Comparison of ENCODE assay signal across 33 cellular contexts in the genomic region with DNA sequence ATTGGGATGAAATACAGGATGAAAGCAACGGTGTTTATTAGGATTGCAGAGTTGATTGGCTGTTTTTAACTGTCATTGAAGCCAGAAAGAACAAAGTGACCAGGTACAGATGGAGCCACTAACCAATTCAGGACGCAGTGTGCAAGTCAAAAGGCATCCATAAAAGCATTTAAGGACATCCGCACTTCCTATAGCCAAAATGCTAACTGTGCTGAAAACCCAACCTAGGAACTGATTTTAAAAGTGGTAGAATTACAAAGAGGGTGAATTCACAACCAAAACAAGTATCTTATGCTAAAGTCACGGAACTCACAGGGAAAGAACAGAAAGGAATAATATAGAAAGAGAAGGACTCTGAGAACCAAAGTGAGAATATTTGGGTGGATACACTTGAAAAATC.
DNase-seq lines count a peak whose midpoint lies in the region; ATAC-seq, FAIRE-seq and TF ChIP-seq lines count a peak whose summit lies in the region.
"Had no signal": no experiment of that assay in that cellular context is flagged by ENCODE, and none has a peak within 500 bp of the region (broad histone marks: within the 10 kb centered on the region; RNA-seq: fewer than 3 reads in every experiment).

No MANE protein-coding gene starts in this region.

- ATAC-seq in HepG2 (no peak), right lobe of liver (no peak), IMR-90 (ENCODE audit: low read depth) (no peak)
- ATAC-seq: A549; CD8-positive, alpha-beta T cell had no signal

- H2BK15ac ChIP-seq in IMR-90 (ENCODE audit: low read depth, low read length), result no peak overlapping the region

- DNase-seq in HepG2 (ENCODE audit: low spot score), result no peak
- DNase-seq in right lobe of liver, result no peak
- no peak for DNase-seq in IMR-90
- DNase-seq in sigmoid colon, result no peak
- no peak for DNase-seq in RWPE1 (ENCODE audit: low spot score)
- DNase-seq: 8988T; ACHN; AML-193; BE2C; C1 segment of cervical spinal cord; Caco-2; Calu3; CD4-positive, alpha-beta memory T cell; CD4-positive, alpha-beta T cell; CD4-positive, CD25-positive, alpha-beta regulatory T cell; CD8-positive, alpha-beta memory T cell; CD8-positive, alpha-beta T cell; COR-L47; DMS 273 treated with DMSO at 0.1 percent for 48 hours; DMS153; DMS53; DMS79; DMS79 treated with DMSO at 0.1 percent for 48 hours; DND-41; EL had no signal

- H2AK9ac ChIP-seq in IMR-90 (replicated peaks; ENCODE audit: low read depth, low read length, poor library complexity), result no peak overlapping the region

- H3K4me1 ChIP-seq in HepG2 (ENCODE audit: insufficient read depth, low read length), result no peaks in the 10 kb centered on the region
- H3K4me1 ChIP-seq in right lobe of liver, result no peaks in the 10 kb centered on the region
- H3K4me1 ChIP-seq in ACC112 (ENCODE audit: control insufficient read depth, insufficient read depth, low read length, unreplicated experiment), result peaks cover 18% of the 10 kb centered on the region
- H3K4me1 ChIP-seq in IMR-90 (ENCODE audit: control insufficient read depth, insufficient read depth, low read length), result no peaks in the 10 kb centered on the region
- H3K4me1 ChIP-seq in sigmoid colon, result no peaks in the 10 kb centered on the region
- H3K4me1 ChIP-seq: A549; BE2C; BLaER1; BLaER1 treated with 17β-estradiol and CSF1 and Interleukin-3, amounts not matched to agents 10 nM and 100 nM; Caco-2 had no signal

- in situ Hi-C loops in HepG2 (cut with HindIII; ENCODE audit: extremely low pct_ligation_motif_present, low pct_unique_long_range_greater_than_20kb), result no loop called here
- in situ Hi-C loops in IMR-90 (cut with MboI; ENCODE audit: low sequenced_read_pairs), result no loop called here

- no peak for TF ChIP-seq POLR2A in HepG2 (IDR thresholded peaks at IDR 0.05; ENCODE audit: insufficient read depth in 1 of 2, low read depth in 2 of 2, low read length in 2 of 2)
- TF ChIP-seq POLR2A in right lobe of liver (IDR thresholded peaks at IDR 0.05), result no peak
- no peak for TF ChIP-seq POLR2A in IMR-90 (IDR thresholded peaks at IDR 0.05; ENCODE audit: low read depth, low read length)
- TF ChIP-seq POLR2A in sigmoid colon (IDR thresholded peaks at IDR 0.05), result no peak

- H4K91ac ChIP-seq in IMR-90 (ENCODE audit: insufficient read depth, low read depth, low read length), result no peak overlapping the region

- TF ChIP-seq CTCF in HepG2 (CRISPR knock-in tag; IDR thresholded peaks at IDR 0.05) (no peak), right lobe of liver (IDR thresholded peaks at IDR 0.05) (no peak), IMR-90 (conservative IDR thresholded peaks at IDR 0.05; ENCODE audit: low read depth, low read length) (no peak), sigmoid colon (IDR thresholded peaks at IDR 0.05) (no peak), RWPE1 (conservative IDR thresholded peaks at IDR 0.05; ENCODE audit: low read depth) (no peak)

- TF ChIP-seq RAD21 in HepG2 (CRISPR knock-in tag; IDR thresholded peaks at IDR 0.05) (no peak), IMR-90 (IDR thresholded peaks at IDR 0.05; ENCODE audit: low read length) (no peak)

- no peak overlapping the region for H3K23ac ChIP-seq in IMR-90 (ENCODE audit: low read depth, low read length)

- CTCF ChIA-PET in HepG2 (lab: Yijun Ruan, JAX; ENCODE audit: low intra/inter-chr PET ratio, low total read pairs), result no interaction called here
- CTCF ChIA-PET in IMR-90 (lab: Yijun Ruan, JAX), result no interaction called here
- CTCF ChIA-PET in RWPE1 (lab: Yijun Ruan, JAX), result interaction anchor here (0.7 kb wide), 1 partner anchor 42 kb away, joined by 4 read pairs; no protein-coding TSS in a partner anchor

- TF ChIP-seq EP300 in HepG2 (IDR thresholded peaks at IDR 0.05; ENCODE audit: low read depth in 2 of 2, low read length in 2 of 2), result no peak
- TF ChIP-seq EP300 in HepG2 (CRISPR knock-in tag; IDR thresholded peaks at IDR 0.05; ENCODE audit: borderline replicate concordance), result no peak
- TF ChIP-seq EP300 in sigmoid colon (IDR thresholded peaks at IDR 0.05), result no peak

- H3K14ac ChIP-seq in IMR-90 (replicated peaks; ENCODE audit: low read depth, low read length), result no peak overlapping the region

- H3K18ac ChIP-seq in IMR-90 (ENCODE audit: low read depth, low read length), result no peak overlapping the region

- intact Hi-C loops in HepG2 (cut with micrococcal nuclease; ENCODE audit: unreplicated experiment) (no loop called here), right lobe of liver (cut with DNase I) (no loop called here), IMR-90 (cut with micrococcal nuclease) (no loop called here), sigmoid colon (cut with DNase I) (no loop called here)

- no peaks in the 10 kb centered on the region for H3K27me3 ChIP-seq in HepG2 (ENCODE audit: control insufficient read depth in 1 of 2, insufficient read depth in 2 of 2, low read length in 2 of 2)
- H3K27me3 ChIP-seq in right lobe of liver, result no peaks in the 10 kb centered on the region
- no peaks in the 10 kb centered on the region for H3K27me3 ChIP-seq in ACC112 (ENCODE audit: insufficient read depth, low read length)
- no peaks in the 10 kb centered on the region for H3K27me3 ChIP-seq in IMR-90 (ENCODE audit: control insufficient read depth, insufficient read depth, low read length)
- H3K27me3 ChIP-seq in sigmoid colon, result no peaks in the 10 kb centered on the region
- H3K27me3 ChIP-seq: BE2C; BLaER1; BLaER1 treated with 17β-estradiol and CSF1 and Interleukin-3, amounts not matched to agents 10 nM and 100 nM had no signal

- H3K79me1 ChIP-seq in IMR-90 (ENCODE audit: low read depth in 1 of 2, low read length in 2 of 2), result no peaks in the 10 kb centered on the region

- BruUV-seq in HepG2 (replicated peaks; lab: Mats Ljungman, UMichigan), result no TSS peak
- BruUV-seq in IMR-90 (replicated peaks; lab: Mats Ljungman, UMichigan), result no TSS peak

- H3K4me3 ChIP-seq in HepG2 (replicated peaks in 1 of 3; ENCODE audit: insufficient read depth in 1 of 3, low read depth in 2 of 3, low read length in 3 of 3) (no peak overlapping the region), right lobe of liver (no peak overlapping the region), ACC112 (ENCODE audit: low read depth, low read length) (no peak overlapping the region), IMR-90 (ENCODE audit: insufficient read depth, low read depth, low read length) (no peak overlapping the region), sigmoid colon (no peak overlapping the region)
- H3K4me3 ChIP-seq: A549; BLaER1; BLaER1 treated with 17β-estradiol and CSF1 and Interleukin-3, amounts not matched to agents 10 nM and 100 nM had no signal

- H3K79me2 ChIP-seq in HepG2 (ENCODE audit: insufficient read depth, low read length) (no peaks in the 10 kb centered on the region), ACC112 (ENCODE audit: control insufficient read depth, insufficient read depth, low read length, unreplicated experiment) (no peaks in the 10 kb centered on the region)

- no peaks in the 10 kb centered on the region for H4K20me1 ChIP-seq in HepG2 (ENCODE audit: insufficient read depth, low read length)
- no peaks in the 10 kb centered on the region for H4K20me1 ChIP-seq in IMR-90 (ENCODE audit: insufficient read depth, low read length)
- H4K20me1 ChIP-seq: BLaER1; BLaER1 treated with 17β-estradiol and CSF1 and Interleukin-3, amounts not matched to agents 10 nM and 100 nM had no signal

- H2AFZ ChIP-seq in HepG2 (ENCODE audit: low read length) (no peak overlapping the region), ACC112 (ENCODE audit: low read length, unreplicated experiment) (peak overlapping the region; percentile 47), IMR-90 (replicated peaks; ENCODE audit: low read length, poor library complexity) (no peak overlapping the region)

- H4K8ac ChIP-seq in IMR-90 (ENCODE audit: low read depth in 2 of 2, low read length in 2 of 2), result no peak overlapping the region

- dilution Hi-C loops in IMR-90 (cut with HindIII; ENCODE audit: low sequenced_read_pairs, unreplicated experiment), result no loop called here

- no peak overlapping the region for H3K4me2 ChIP-seq in HepG2 (ENCODE audit: low read depth, low read length)
- no peak overlapping the region for H3K4me2 ChIP-seq in IMR-90 (ENCODE audit: low read depth, low read length)
- H3K4me2 ChIP-seq: A549; BLaER1; BLaER1 treated with 17β-estradiol and CSF1 and Interleukin-3, amounts not matched to agents 10 nM and 100 nM had no signal

- H4K5ac ChIP-seq in IMR-90 (ENCODE audit: low read depth, low read length), result no peak overlapping the region

- H3K36me3 ChIP-seq in HepG2 (replicated peaks in 1 of 2; ENCODE audit: control insufficient read depth in 1 of 2, insufficient read depth in 2 of 2, low read length in 2 of 2), result no peaks in the 10 kb centered on the region
- H3K36me3 ChIP-seq in right lobe of liver, result no peaks in the 10 kb centered on the region
- no peaks in the 10 kb centered on the region for H3K36me3 ChIP-seq in ACC112 (ENCODE audit: insufficient read depth, low read length)
- no peaks in the 10 kb centered on the region for H3K36me3 ChIP-seq in IMR-90 (ENCODE audit: control insufficient read depth, insufficient read depth, low read length)
- no peaks in the 10 kb centered on the region for H3K36me3 ChIP-seq in sigmoid colon
- H3K36me3 ChIP-seq: BE2C; BLaER1; BLaER1 treated with 17β-estradiol and CSF1 and Interleukin-3, amounts not matched to agents 10 nM and 100 nM had no signal

- no peak overlapping the region for H2AK5ac ChIP-seq in IMR-90 (ENCODE audit: low read depth, low read length)

- no peak overlapping the region for H3K27ac ChIP-seq in HepG2 (ENCODE audit: extremely low read length, insufficient read depth, low read length)
- no peak overlapping the region for H3K27ac ChIP-seq in right lobe of liver
- no peak overlapping the region for H3K27ac ChIP-seq in ACC112 (ENCODE audit: low read depth, low read length)
- H3K27ac ChIP-seq in IMR-90 (ENCODE audit: insufficient read depth, low read length), result no peak overlapping the region
- H3K27ac ChIP-seq in sigmoid colon, result no peak overlapping the region
- H3K27ac ChIP-seq in RWPE1, result no peak overlapping the region
- H3K27ac ChIP-seq: 22Rv1; A549; BLaER1; BLaER1 treated with 17β-estradiol and CSF1 and Interleukin-3, amounts not matched to agents 10 nM and 100 nM; C4-2B had no signal

- H2BK5ac ChIP-seq in IMR-90 (ENCODE audit: low read depth, low read length, poor library complexity, severe bottlenecking), result no peak overlapping the region

- H3K9me1 ChIP-seq in IMR-90 (ENCODE audit: insufficient read depth, low read length), result no peaks in the 10 kb centered on the region

- H3K56ac ChIP-seq in IMR-90 (ENCODE audit: extremely low read depth, insufficient read depth, low read length), result no peak overlapping the region

- H3K4ac ChIP-seq in IMR-90 (ENCODE audit: low read depth, low read length), result no peak overlapping the region

- POLR2A ChIA-PET in HepG2 (lab: Yijun Ruan, JAX) (no interaction called here), IMR-90 (lab: Charles Lee; ENCODE audit: unreplicated experiment) (no interaction called here), RWPE1 (lab: Yijun Ruan, JAX; ENCODE audit: low non-redundant PET) (no interaction called here)

- H2BK120ac ChIP-seq in IMR-90 (ENCODE audit: low read depth, low read length), result no peak overlapping the region

- H3K9ac ChIP-seq in HepG2 (ENCODE audit: insufficient read depth, low read depth, low read length), result no peak overlapping the region
- H3K9ac ChIP-seq in IMR-90 (ENCODE audit: low read depth, low read length), result no peak overlapping the region
- H3K9ac ChIP-seq: BLaER1; BLaER1 treated with 17β-estradiol and CSF1 and Interleukin-3, amounts not matched to agents 10 nM and 100 nM had no signal

- 7% methylated on average over 4 of the region's 4 CpGs for WGBS in HepG2 (ENCODE audit: low lambda C conversion rate)
- WGBS in right lobe of liver (ENCODE audit: insufficient coverage, low coverage, low lambda C conversion rate, missing lambda C conversion rate), result 43% methylated on average over 3 of the region's 4 CpGs
- 14% methylated on average over 1 of the region's 4 CpGs; no CpG with 5 or more reads in 1 of the 2 experiments for WGBS in IMR-90 (ENCODE audit: extremely low coverage in 2 of 2, insufficient read length in 1 of 2), 2 experiments
- 67 to 83% methylated on average over 4 of the region's 4 CpGs for WGBS in sigmoid colon, 2 donors

- H2BK20ac ChIP-seq in IMR-90 (ENCODE audit: low read depth, low read length), result no peak overlapping the region

- FAIRE-seq in HepG2 (lab: Jason Lieb, UNC), result no peak
- FAIRE-seq: A204.1, A549, D721Med had no signal

- H3K9me3 ChIP-seq in HepG2 (ENCODE audit: low read length) (peaks cover 54% of the 10 kb centered on the region), right lobe of liver (no peaks in the 10 kb centered on the region), IMR-90 (ENCODE audit: control insufficient read depth, insufficient read depth, low read length) (no peaks in the 10 kb centered on the region; the same call in 1 of the 2 replicates), sigmoid colon (no peaks in the 10 kb centered on the region)
- H3K9me3 ChIP-seq: A549; BE2C; BLaER1; BLaER1 treated with 17β-estradiol and CSF1 and Interleukin-3, amounts not matched to agents 10 nM and 100 nM; Caco-2 had no signal
